Comparison of ENCODE assay signal across 8 cellular contexts in genomic region chr16:50266337-50267091, GRCh38. TPM values are rescaled to one million over a fixed set of nuclear protein-coding genes. Genes with fewer than 3 reads are reported as not detected.
DNase-seq lines count a peak whose midpoint lies in the region; ATAC-seq and TF ChIP-seq lines count a peak whose summit lies in the region.

TSS of gene ADCY7 (plus strand) at chr16:50266551. CDS start at chr16:50288180, 21,629 bp downstream.

- no peaks in the 10 kb centered on the region for H3K36me3 ChIP-seq in thoracic aorta

- peak within 1 kb of the TSS in 1 of 2 donors; percentile 51 for H3K27ac ChIP-seq in thoracic aorta

- H3K27me3 ChIP-seq in thoracic aorta (replicated peaks; ENCODE audit: insufficient read depth) = no peaks in the 10 kb centered on the region

- TF ChIP-seq CTCF in omental fat pad (IDR thresholded peaks at IDR 0.05) (no peak), thoracic aorta (IDR thresholded peaks at IDR 0.05) (no peak)

- peak within 1 kb of the TSS; percentile 71 for H3K4me3 ChIP-seq in thoracic aorta

- peaks cover 10 to 33% of the 10 kb centered on the region in 2 donors for H3K4me1 ChIP-seq in thoracic aorta (ENCODE audit: control insufficient read depth in 1 of 2, low read depth in 2 of 2)

- H3K9me3 ChIP-seq in thoracic aorta = no peaks in the 10 kb centered on the region

- peak; percentile 80 for DNase-seq in NOMO-1 treated with DMSO at 0.1 percent for 48 hours (lab: John Stamatoyannopoulos, UW; ENCODE audit: unreplicated experiment)
- peak; percentile 89 for DNase-seq in activated CD8-positive, alpha-beta memory T cell treated with anti-CD3 and anti-CD28 coated beads, Interleukin-2, amount 50 U/mL, for 48 hours
- peak; percentile 75 for DNase-seq in fibroblast of gingiva (ENCODE audit: low read depth)
- no peak for DNase-seq in omental fat pad (ENCODE audit: low spot score)
- no peak for DNase-seq in thoracic aorta (ENCODE audit: low spot score)
- DNase-seq in NCI-H748 treated with DMSO at 0.1 percent for 48 hours (lab: John Stamatoyannopoulos, UW) = no peak

- ATAC-seq in GM18511 (IDR thresholded peaks at IDR 0.05; ENCODE audit: unreplicated experiment) (peak; percentile 90), HG02884 (IDR thresholded peaks at IDR 0.05; ENCODE audit: unreplicated experiment) (peak; percentile 78), omental fat pad (ENCODE audit: low FRiP score) (peak; percentile 53), thoracic aorta (ENCODE audit: insufficient number of reproducible peaks, low FRiP score, low read depth) (peak; percentile 74)

RNA-seq across cellular contexts. Expression of gene ADCY7, which starts in this region (rescaled TPM):
- total RNA-seq in omental fat pad (10 to 100 TPM; 14.0 to 38.9 (median 21.4) TPM), thoracic aorta (10 to 100 TPM; 35.9 to 39.8 TPM)

Comparison
In these comparisons a context has a peak if more than half of its experiments do, and no peak if none do; other contexts are left out.
1. DNase-seq: peak in NOMO-1 treated with DMSO at 0.1 percent for 48 hours (single experiment), activated CD8-positive, alpha-beta memory T cell treated with anti-CD3 and anti-CD28 coated beads, Interleukin-2, amount 50 U/mL, for 48 hours (single experiment) and fibroblast of gingiva (single experiment); none in omental fat pad (single experiment), thoracic aorta (single experiment) and NCI-H748 treated with DMSO at 0.1 percent for 48 hours (single experiment).
2. Peak in every context shown above with its lines, with median percentiles within 50 percentile points of each other: ATAC-seq.